Comparison of ENCODE assay signal across 20 cellular contexts in the genomic region with DNA sequence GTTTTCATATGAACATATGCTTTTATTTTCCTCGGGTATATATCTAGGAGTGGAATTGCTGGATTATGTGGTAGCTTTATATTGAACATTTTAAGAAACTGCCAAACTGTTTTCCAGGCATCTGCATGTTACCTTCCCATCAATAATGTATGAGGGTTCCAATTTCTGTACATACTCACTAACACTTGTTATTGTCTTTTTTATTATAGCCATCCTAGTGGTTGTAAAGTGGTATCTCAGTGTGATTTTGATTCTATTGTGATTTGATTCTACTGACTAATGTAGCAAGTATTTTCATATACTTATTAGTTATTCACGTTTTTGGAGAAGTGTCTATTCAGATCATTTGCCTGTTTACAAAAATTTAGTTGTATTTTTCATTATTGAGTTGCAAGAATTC. TPM values are rescaled to one million over a fixed set of nuclear protein-coding genes. Genes with fewer than 3 reads are reported as not detected.
DNase-seq lines count a peak whose midpoint lies in the region; ATAC-seq and TF ChIP-seq lines count a peak whose summit lies in the region.
"Had no signal": no experiment of that assay in that cellular context is flagged by ENCODE, and none has a peak within 500 bp of the region (broad histone marks: within the 10 kb centered on the region; RNA-seq: fewer than 3 reads in every experiment).

No MANE protein-coding gene starts in this region.

- H3K9ac ChIP-seq in HUES48 (ENCODE audit: low read depth, low read length) (no peak overlapping the region), endocrine pancreas (ENCODE audit: control insufficient read depth, insufficient read depth, low read length) (no peak overlapping the region)

- TF ChIP-seq CTCF in left ventricle myocardium inferior (IDR thresholded peaks at IDR 0.05; ENCODE audit: borderline replicate concordance) (no peak), gastrocnemius medialis (IDR thresholded peaks at IDR 0.05 in 4 of 5, conservative IDR thresholded peaks at IDR 0.05 in 1 of 5) (peak in 4 of 5 experiments; percentile 9 to 51 (median 32))

- TF ChIP-seq POLR2A in gastrocnemius medialis (IDR thresholded peaks at IDR 0.05) = no peak

- in situ Hi-C loops in gastrocnemius medialis (cut with MboI; ENCODE audit: low sequenced_read_pairs in 4 of 4) = loop anchor here in 1 of 4 donors (25.0 kb wide), 1 partner anchor 467 kb away; the partner anchor contains the start of gene GAS2

- no peak for ATAC-seq in gastrocnemius medialis
- no peak for ATAC-seq in GM21786 (IDR thresholded peaks at IDR 0.05; ENCODE audit: unreplicated experiment)
- ATAC-seq: HCT116, T-cell had no signal

- peak overlapping the region; percentile 86 for H3K27ac ChIP-seq in left ventricle myocardium inferior (replicated peaks)
- no peak overlapping the region for H3K27ac ChIP-seq in HUES48 (ENCODE audit: low read depth, low read length)
- H3K27ac ChIP-seq in gastrocnemius medialis = peak overlapping the region; percentile 92 to 99 (median 98)
- H3K27ac ChIP-seq: brain microvascular endothelial cell, transverse colon, VCaP had no signal

- H3K4me3 ChIP-seq in left ventricle myocardium inferior (peak overlapping the region; percentile 79), HUES48 (ENCODE audit: low read depth, low read length) (peak overlapping the region; percentile 95; the same call in 1 of the 2 replicates), endocrine pancreas (ENCODE audit: control insufficient read depth, insufficient read depth, low read length) (peak overlapping the region; percentile 86), gastrocnemius medialis (peak overlapping the region; percentile 85 to 96 (median 92))

- intact Hi-C loops in left ventricle myocardium inferior (cut with micrococcal nuclease) = no loop called here
- intact Hi-C loops in cardiac septum (cut with DNase I) = loop anchor here (10.0 kb wide), 1 partner anchor 50 kb away; no protein-coding TSS in a partner anchor
- intact Hi-C loops in gastrocnemius medialis (cut with DNase I; ENCODE audit: low total_unique reads) = loop anchor here (10.0 kb wide), 1 partner anchor 430 kb away; the partner anchor contains the start of gene FANCF

- no peaks in the 10 kb centered on the region for H3K9me3 ChIP-seq in left ventricle myocardium inferior (replicated peaks)
- no peaks in the 10 kb centered on the region for H3K9me3 ChIP-seq in HUES48 (ENCODE audit: control insufficient read depth, insufficient read depth, low read length)
- no peaks in the 10 kb centered on the region for H3K9me3 ChIP-seq in endocrine pancreas (ENCODE audit: control insufficient read depth, low read length)
- no peaks in the 10 kb centered on the region for H3K9me3 ChIP-seq in gastrocnemius medialis
- H3K9me3 ChIP-seq: stomach, transverse colon had no signal

- no peak for DNase-seq in left ventricle myocardium inferior
- no peak for DNase-seq in cardiac septum (ENCODE audit: low spot score)
- DNase-seq in gastrocnemius medialis = no peak
- no peak for DNase-seq in NOMO-1 treated with DMSO at 0.1 percent for 48 hours (lab: John Stamatoyannopoulos, UW; ENCODE audit: unreplicated experiment)
- no peak for DNase-seq in HuH-7 (ENCODE audit: low spot score)
- DNase-seq: activated CD8-positive, alpha-beta memory T cell treated with anti-CD3 and anti-CD28 coated beads, Interleukin-2, amount 50 U/mL, for 48 hours; activated effector memory CD4-positive, alpha-beta T cell treated with Interleukin-2 at 50 U/mL for 16 hours; brain microvascular endothelial cell; CD4-positive, alpha-beta memory T cell; immature natural killer cell; NCI-H1436 treated with DMSO at 0.1 percent for 48 hours; stimulated activated CD4-positive, alpha-beta T cell treated with anti-CD3 and anti-CD28 coated beads, Interleukin-12 subunit alpha, Interleukin-12 subunit beta, amount 100 ng/mL, for 4 hours; stomach; T-cell; transverse colon had no signal

- H3K36me3 ChIP-seq in left ventricle myocardium inferior (no peaks in the 10 kb centered on the region), HUES48 (ENCODE audit: control insufficient read depth, insufficient read depth, low read length) (no peaks in the 10 kb centered on the region), endocrine pancreas (ENCODE audit: control insufficient read depth, insufficient read depth, low read length) (no peaks in the 10 kb centered on the region), gastrocnemius medialis (no peaks in the 10 kb centered on the region)
- H3K36me3 ChIP-seq: brain microvascular endothelial cell, stomach, transverse colon had no signal

- H3K27me3 ChIP-seq in left ventricle myocardium inferior (ENCODE audit: low read depth) (peaks cover 5% of the 10 kb centered on the region), HUES48 (ENCODE audit: control insufficient read depth, insufficient read depth, low read length) (peaks cover 7% of the 10 kb centered on the region; the same call in 1 of the 2 replicates), endocrine pancreas (ENCODE audit: control insufficient read depth, insufficient read depth, low read length) (no peaks in the 10 kb centered on the region), gastrocnemius medialis (no peaks in the 10 kb centered on the region)
- H3K27me3 ChIP-seq: transverse colon had no signal

- H3K4me1 ChIP-seq in left ventricle myocardium inferior (peaks cover 56% of the 10 kb centered on the region), HUES48 (ENCODE audit: control insufficient read depth, insufficient read depth, low read length) (peaks cover 13% of the 10 kb centered on the region; the same call in 1 of the 2 replicates), endocrine pancreas (ENCODE audit: control insufficient read depth, insufficient read depth, low read length) (peaks cover 20% of the 10 kb centered on the region), gastrocnemius medialis (peaks cover 42 to 47% of the 10 kb centered on the region in 2 donors)

RNA-seq across cellular contexts. Expression of gene ANO5, which starts 2.0 kb away (rescaled TPM):
- total RNA-seq in left ventricle myocardium inferior = 79.7 TPM
- 58.4 TPM for total RNA-seq in cardiac septum
- 10 to 100 TPM; 18.8 to 71.2 (median 35.4) TPM for total RNA-seq in gastrocnemius medialis
